ENCODE assay signal across 24 cellular contexts in genomic region chr9:33111621-33112020, GRCh38. TPM values are rescaled to one million over a fixed set of nuclear protein-coding genes. Genes with fewer than 3 reads are reported as not detected.
DNase-seq lines count a peak whose midpoint lies in the region; ATAC-seq, FAIRE-seq and TF ChIP-seq lines count a peak whose summit lies in the region.
"Had no signal": no experiment of that assay in that cellular context is flagged by ENCODE, and none has a peak within 500 bp of the region (broad histone marks: within the 10 kb centered on the region; RNA-seq: fewer than 3 reads in every experiment).

No MANE protein-coding gene starts in this region.

- no peak overlapping the region for H2AFZ ChIP-seq in GM23248
- H2AFZ ChIP-seq: parathyroid adenoma, PC-9 had no signal

- H3K36me3 Mint-ChIP-seq in CD8-positive, alpha-beta memory T cell: peaks cover 6 to 66% (median 22%) of the 10 kb centered on the region in 3 donors
- peaks cover 9% of the 10 kb centered on the region for H3K36me3 Mint-ChIP-seq in mesothelial cell of epicardium

- ATAC-seq in GM19467 (IDR thresholded peaks at IDR 0.05; ENCODE audit: unreplicated experiment) (no peak), pancreas (no peak)
- ATAC-seq: activated CD4-positive, CD25-positive, alpha-beta regulatory T cell treated with anti-CD3 and anti-CD28 coated beads, Interleukin-2, amount 50 U/mL, for 24 hours; stimulated activated naive CD8-positive, alpha-beta T cell treated with anti-CD3 and anti-CD28 coated beads, Interleukin-15, amount 100 ng/mL, for 72 hours; upper lobe of right lung had no signal

- no peak for FAIRE-seq in pancreas (lab: Jason Lieb, UNC)
- FAIRE-seq: astrocyte, D721Med had no signal

- no peaks in the 10 kb centered on the region for H3K4me1 ChIP-seq in CD8-positive, alpha-beta memory T cell (ENCODE audit: insufficient read depth, low read length)
- peaks cover 21% of the 10 kb centered on the region for H3K4me1 ChIP-seq in GM23248 (ENCODE audit: insufficient read depth)
- peaks cover 0 to 9% (median 0%) of the 10 kb centered on the region in 3 donors for H3K4me1 ChIP-seq in pancreas

- H3F3A ChIP-seq in GM23248 (ENCODE audit: insufficient read depth): peaks cover 54% of the 10 kb centered on the region

- H3K9me2 ChIP-seq in GM23248 (ENCODE audit: insufficient read depth): no peaks in the 10 kb centered on the region

- H3K9me3 Mint-ChIP-seq in CD8-positive, alpha-beta memory T cell: no peaks in the 10 kb centered on the region
- H3K9me3 Mint-ChIP-seq in mesothelial cell of epicardium: no peaks in the 10 kb centered on the region
- H3K9me3 Mint-ChIP-seq: stimulated activated naive CD8-positive, alpha-beta T cell treated with anti-CD3 and anti-CD28 coated beads, Interleukin-15, amount 100 ng/mL, for 72 hours had no signal

- no peak overlapping the region for H3K4me2 ChIP-seq in GM23248 (ENCODE audit: unreplicated experiment)
- H3K4me2 ChIP-seq: PC-9 had no signal

- TF ChIP-seq CTCF in mesothelial cell of epicardium (IDR thresholded peaks at IDR 0.05; ENCODE audit: unreplicated experiment): no peak
- no peak for TF ChIP-seq CTCF in pancreas (IDR thresholded peaks at IDR 0.05)

- no peaks in the 10 kb centered on the region for H4K20me1 ChIP-seq in GM23248 (ENCODE audit: insufficient read depth)

- H3K27ac Mint-ChIP-seq in CD8-positive, alpha-beta memory T cell: peak overlapping the region in 6 of 8 donors; percentile 18 to 91 (median 56)
- H3K27ac Mint-ChIP-seq in mesothelial cell of epicardium: peak overlapping the region; percentile 11

- intact Hi-C loops in pancreas (cut with DNase I): no loop called here

- peaks cover 18% of the 10 kb centered on the region for H3K36me3 ChIP-seq in CD8-positive, alpha-beta memory T cell (ENCODE audit: insufficient read depth, low read length)
- H3K36me3 ChIP-seq in GM23248 (ENCODE audit: low read depth) (peaks cover 24% of the 10 kb centered on the region), pancreas (peaks cover 0 to 41% (median 2%) of the 10 kb centered on the region in 3 donors)

- H3K9me3 ChIP-seq in CD8-positive, alpha-beta memory T cell (ENCODE audit: low read length): no peaks in the 10 kb centered on the region
- H3K9me3 ChIP-seq in GM23248 (ENCODE audit: low read depth) (no peaks in the 10 kb centered on the region), pancreas (no peaks in the 10 kb centered on the region)
- H3K9me3 ChIP-seq: sigmoid colon, SJCRH30, upper lobe of right lung had no signal

- H3K27me3 Mint-ChIP-seq in CD8-positive, alpha-beta memory T cell: no peaks in the 10 kb centered on the region
- no peaks in the 10 kb centered on the region for H3K27me3 Mint-ChIP-seq in mesothelial cell of epicardium (ENCODE audit: low read depth)
- H3K27me3 Mint-ChIP-seq: stimulated activated naive CD8-positive, alpha-beta T cell treated with anti-CD3 and anti-CD28 coated beads, Interleukin-15, amount 100 ng/mL, for 72 hours had no signal

- DNase-seq in CD8-positive, alpha-beta memory T cell: no peak
- peak; percentile 0 for DNase-seq in GM23248
- DNase-seq in activated CD8-positive, alpha-beta memory T cell treated with anti-CD3 and anti-CD28 coated beads, Interleukin-2, amount 50 U/mL, for 48 hours: peak; percentile 33
- DNase-seq in mesothelial cell of epicardium (ENCODE audit: low spot score in 2 of 2, unreplicated experiment in 2 of 2): no peak
- DNase-seq in NCI-H226: no peak
- DNase-seq in stimulated activated CD4-positive, alpha-beta T cell treated with anti-CD3 and anti-CD28 coated beads, Interleukin-1b, Interleukin-23, amount 100 ng/mL, for 48 hours: no peak
- DNase-seq in pancreas: no peak
- DNase-seq: activated effector memory CD4-positive, alpha-beta T cell treated with anti-CD3 and anti-CD28 coated beads, Interleukin-2, amount 50 U/mL, for 16 hours; AML-193; glutamatergic neuron; MM.1S; NCI-H1694 treated with DMSO at 0.1 percent for 48 hours; NCI-H2227 treated with DMSO at 0.1 percent for 48 hours; PC-9; sigmoid colon; SJCRH30; stimulated activated naive CD8-positive, alpha-beta T cell treated with anti-CD3 and anti-CD28 coated beads, Interleukin-15, amount 100 ng/mL, for 72 hours; T-helper 9 cell; upper lobe of right lung had no signal

- 96 to 97% methylated on average over 5 of the region's 5 CpGs for WGBS in GM23248 (ENCODE audit: low coverage in 1 of 2, low lambda C conversion rate in 2 of 2, missing lambda C conversion rate in 2 of 2), 2 experiments
- WGBS in pancreas, 2 donors: 83 to 88% methylated on average over 5 of the region's 5 CpGs

- in situ Hi-C loops in GM23248 (cut with MboI): no loop called here

- H3K4me1 Mint-ChIP-seq in CD8-positive, alpha-beta memory T cell: peaks cover 4 to 13% (median 11%) of the 10 kb centered on the region in 3 donors
- H3K4me1 Mint-ChIP-seq in mesothelial cell of epicardium: peaks cover 13% of the 10 kb centered on the region

- no peak overlapping the region for H3K4me3 ChIP-seq in CD8-positive, alpha-beta memory T cell (ENCODE audit: low read length)
- no peak overlapping the region for H3K4me3 ChIP-seq in GM23248
- H3K4me3 ChIP-seq in pancreas: no peak overlapping the region
- H3K4me3 ChIP-seq: PC-9, sigmoid colon, SJCRH30, upper lobe of right lung had no signal

- CTCF ChIA-PET in CD8-positive, alpha-beta memory T cell (lab: Charles Lee): no interaction called here

- peak overlapping the region in 1 of 7 donors; percentile 75 for H3K4me3 Mint-ChIP-seq in CD8-positive, alpha-beta memory T cell
- no peak overlapping the region for H3K4me3 Mint-ChIP-seq in mesothelial cell of epicardium
- H3K4me3 Mint-ChIP-seq: stimulated activated naive CD8-positive, alpha-beta T cell treated with anti-CD3 and anti-CD28 coated beads, Interleukin-15, amount 100 ng/mL, for 72 hours had no signal

- no peaks in the 10 kb centered on the region for H3K27me3 ChIP-seq in CD8-positive, alpha-beta memory T cell (ENCODE audit: insufficient read depth, low read length, poor library complexity, severe bottlenecking)
- H3K27me3 ChIP-seq in GM23248 (replicated peaks; ENCODE audit: insufficient read depth) (no peaks in the 10 kb centered on the region), pancreas (no peaks in the 10 kb centered on the region)
- H3K27me3 ChIP-seq: sigmoid colon, SJCRH30, upper lobe of right lung had no signal

- H3K9ac ChIP-seq in GM23248: no peak overlapping the region
- H3K9ac ChIP-seq: parathyroid adenoma had no signal

- H3K27ac ChIP-seq in CD8-positive, alpha-beta memory T cell (ENCODE audit: low read depth, low read length): no peak overlapping the region
- H3K27ac ChIP-seq in GM23248 (no peak overlapping the region), pancreas (no peak overlapping the region)
- H3K27ac ChIP-seq: parathyroid adenoma, PC-9, sigmoid colon, SJCRH30, upper lobe of right lung had no signal

- peaks cover 46% of the 10 kb centered on the region for H3K79me2 ChIP-seq in GM23248 (ENCODE audit: insufficient read depth)
- H3K79me2 ChIP-seq: parathyroid adenoma had no signal

- POLR2A ChIA-PET in CD8-positive, alpha-beta memory T cell (lab: Charles Lee): no interaction called here

RNA-seq across cellular contexts. Expression of gene SMU1, which starts 35.1 kb away (rescaled TPM):
- total RNA-seq in CD8-positive, alpha-beta memory T cell: 10 to 100 TPM; 27.5 to 27.6 TPM
- 21.2 TPM for polyA plus RNA-seq in CD8-positive, alpha-beta memory T cell
- 23.1 and 26.3 TPM in 2 replicates for total RNA-seq in GM23248 (2014; rRNA removed; shearing (Covaris generic))
- polyA plus RNA-seq in GM23248 (2016; fragmentation: Nextera tagmentation; extraction: Ambion mirVana) (18.6 and 20.9 TPM in 2 replicates), pancreas (1 to 10 TPM; 3.5 to 6.5 TPM)
- total RNA-seq in mesothelial cell of epicardium (24.3 to 24.5 TPM (median 24.4 TPM) in 3 replicates), pancreas (10 to 100 TPM in 1 of 6 donors, 1 to 10 TPM in 5; 4.5 to 10.3 (median 7.0) TPM)

RNA-seq across cellular contexts. Expression of gene B4GALT1, which starts 55.5 kb away (rescaled TPM):
- total RNA-seq in CD8-positive, alpha-beta memory T cell: 10 to 100 TPM; 38.0 to 38.3 TPM
- 41.6 TPM for polyA plus RNA-seq in CD8-positive, alpha-beta memory T cell
- total RNA-seq in GM23248 (2014; rRNA removed; shearing (Covaris generic)): 70.8 and 74.3 TPM in 2 replicates
- polyA plus RNA-seq in GM23248 (2016; fragmentation: Nextera tagmentation; extraction: Ambion mirVana): 139 and 140 TPM in 2 replicates
- total RNA-seq in mesothelial cell of epicardium: 78.3 to 81.4 TPM (median 78.9 TPM) in 3 replicates
- 10 to 100 TPM; 16.1 to 54.2 (median 33.7) TPM for total RNA-seq in pancreas
- 10 to 100 TPM in 1 of 2 donors, 1 to 10 TPM in 1; 9.7 to 15.5 TPM for polyA plus RNA-seq in pancreas

Comparison
In these comparisons a context has a peak if more than half of its experiments do, and no peak if none do; other contexts are left out.
1. DNase-seq: peak in GM23248 (single experiment) and activated CD8-positive, alpha-beta memory T cell treated with anti-CD3 and anti-CD28 coated beads, Interleukin-2, amount 50 U/mL, for 48 hours (single experiment); none in CD8-positive, alpha-beta memory T cell (0 of 5), mesothelial cell of epicardium (0 of 2), NCI-H226 (single experiment), stimulated activated CD4-positive, alpha-beta T cell treated with anti-CD3 and anti-CD28 coated beads, Interleukin-1b, Interleukin-23, amount 100 ng/mL, for 48 hours (single experiment) and pancreas (0 of 6).